1 cellular context compared by ENCODE assay signal in the genomic region with DNA sequence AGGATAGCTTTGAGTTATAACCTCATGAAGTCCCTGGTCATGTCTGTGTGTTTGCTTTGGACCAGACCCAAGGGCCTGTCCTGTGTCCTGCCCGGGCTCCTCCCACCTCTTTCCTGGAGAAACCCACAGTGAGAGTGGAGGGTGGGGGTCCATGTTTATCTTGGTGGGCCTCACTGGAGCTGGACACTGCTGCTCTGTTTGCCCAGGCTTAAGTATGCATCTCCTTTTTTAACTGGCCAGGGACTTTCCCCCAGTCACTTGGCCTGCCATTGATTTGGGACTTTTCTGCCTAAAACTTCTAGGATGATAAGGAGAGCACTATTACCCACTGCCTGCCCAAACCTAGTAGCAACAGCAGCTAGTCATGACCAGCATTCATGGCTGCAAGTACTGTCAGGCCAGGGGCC.
TF ChIP-seq lines count a peak whose summit lies in the region.

No MANE protein-coding gene starts in this region.

TF ChIP-seq in HepG2, 621 proteins besides CTCF, POLR2A, EP300 and RAD21 (continued from another document):
- TF ChIP-seq PRMT3 (CRISPR knock-in tag; IDR thresholded peaks at IDR 0.05; ENCODE audit: borderline replicate concordance, low read depth) (no peak), KAT2B (IDR thresholded peaks at IDR 0.05; ENCODE audit: borderline replicate concordance, low read depth, low read length) (no peak), HNRNPH1 (optimal IDR thresholded peaks at IDR 0.05; ENCODE audit: low read depth, low read length) (no peak), PITX1 (CRISPR knock-in tag; IDR thresholded peaks at IDR 0.05) (peak; percentile 81), ZNF652 (CRISPR knock-in tag; IDR thresholded peaks at IDR 0.05; ENCODE audit: borderline replicate concordance, low read depth) (no peak)
- TF ChIP-seq, protein P1, sequence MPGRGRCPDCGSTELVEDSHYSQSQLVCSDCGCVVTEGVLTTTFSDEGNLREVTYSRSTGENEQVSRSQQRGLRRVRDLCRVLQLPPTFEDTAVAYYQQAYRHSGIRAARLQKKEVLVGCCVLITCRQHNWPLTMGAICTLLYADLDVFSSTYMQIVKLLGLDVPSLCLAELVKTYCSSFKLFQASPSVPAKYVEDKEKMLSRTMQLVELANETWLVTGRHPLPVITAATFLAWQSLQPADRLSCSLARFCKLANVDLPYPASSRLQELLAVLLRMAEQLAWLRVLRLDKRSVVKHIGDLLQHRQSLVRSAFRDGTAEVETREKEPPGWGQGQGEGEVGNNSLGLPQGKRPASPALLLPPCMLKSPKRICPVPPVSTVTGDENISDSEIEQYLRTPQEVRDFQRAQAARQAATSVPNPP (CRISPR knock-in tag; IDR thresholded peaks at IDR 0.05): no peak
